ENCODE assay signal across 32 cellular contexts in genomic region chr2:73343992-73344391, GRCh38. TPM values are rescaled to one million over a fixed set of nuclear protein-coding genes. Genes with fewer than 3 reads are reported as not detected.
"Had no signal": no experiment of that assay in that cellular context is flagged by ENCODE, and none has a peak within 500 bp of the region (broad histone marks: within the 10 kb centered on the region; RNA-seq: fewer than 3 reads in every experiment).

No MANE protein-coding gene starts in this region.

- H3K9me3 ChIP-seq: esophagus muscularis mucosa, left lung, lower lobe of right lung, pancreas, prostate gland, upper lobe of left lung, vagina had no signal

- H3K27me3 ChIP-seq: pancreas, upper lobe of left lung, vagina had no signal

- H3K27ac ChIP-seq: esophagus muscularis mucosa, foreskin keratinocyte, left lung, lower lobe of right lung, pancreas, prostate gland, upper lobe of left lung, vagina, VCaP had no signal

- H3K36me3 Mint-ChIP-seq: activated CD4-positive, alpha-beta memory T cell treated with anti-CD3 and anti-CD28 coated beads for 36 hours; naive thymus-derived CD8-positive, alpha-beta T cell; stimulated activated memory B cell treated with anti-CD40 and anti-IgM and Interleukin-4, amounts not matched to agents 10 μg/mL and 1 μg/mL and 100 μg/mL, for 72 hours had no signal

- ATAC-seq: foreskin keratinocyte; left lung; lower lobe of right lung; naive thymus-derived CD8-positive, alpha-beta T cell; pancreas; stimulated activated memory B cell treated with anti-CD40 and anti-IgM and Interleukin-4, amounts not matched to agents 10 μg/mL and 1 μg/mL and 100 μg/mL, for 72 hours; stimulated activated naive CD8-positive, alpha-beta T cell treated with anti-CD3 and anti-CD28 coated beads, Interleukin-15, amount 100 ng/mL, for 72 hours had no signal

- H3K4me2 ChIP-seq: smooth muscle cell had no signal

- FAIRE-seq: bronchial epithelial cell, pancreas had no signal

- H3K36me3 ChIP-seq: esophagus muscularis mucosa, left lung, lower lobe of right lung, pancreas, prostate gland, upper lobe of left lung, vagina had no signal

- H3K9me3 Mint-ChIP-seq: activated CD4-positive, alpha-beta memory T cell treated with anti-CD3 and anti-CD28 coated beads for 36 hours; activated T-helper 1 cell treated with anti-CD3 and anti-CD28 coated beads, Interleukin-12 subunit alpha, Interleukin-12 subunit beta, Interleukin-2, Interleukin-4 antibody, amounts not matched to agents 30 ng/mL and 10 ng/mL and 1 ng/mL, durations not matched to agents 14 hours and 24 hours and 36 hours; central memory CD8-positive, alpha-beta T cell; dendritic cell treated with granulocyte-macrophage colony-stimulating factor and Interleukin-4, amounts not matched to agents 40 ng/mL and 50 ng/mL, for 4 days; naive thymus-derived CD8-positive, alpha-beta T cell; neural crest cell; stimulated activated naive CD8-positive, alpha-beta T cell treated with anti-CD3 and anti-CD28 coated beads, Interleukin-15, amount 100 ng/mL, for 72 hours had no signal

- DNase-seq: activated CD4-positive, alpha-beta memory T cell treated with anti-CD3 and anti-CD28 coated beads for 36 hours; activated CD4-positive, alpha-beta T cell treated with anti-CD3 and anti-CD28 coated beads for 48 hours; activated CD8-positive, alpha-beta memory T cell treated with anti-CD3 and anti-CD28 coated beads, Interleukin-2, amount 50 U/mL, for 4 hours; activated effector memory CD4-positive, alpha-beta T cell treated with anti-CD3 and anti-CD28 coated beads, Interleukin-2, amount 50 U/mL, for 16 hours; activated naive CD4-positive, alpha-beta T cell treated with anti-CD3 and anti-CD28 coated beads, Interleukin-2, amount 50 U/mL, for 16 hours; activated T-cell treated with anti-CD3 and anti-CD28 coated beads, Interleukin-2, amount 50 U/mL, for 1 hour; foreskin keratinocyte; kidney glomerular epithelial cell; left lung; lower lobe of right lung; mesenchymal stem cell; naive thymus-derived CD8-positive, alpha-beta T cell; pancreas; stimulated activated CD4-positive, alpha-beta T cell treated with anti-CD3 and anti-CD28 coated beads, Interleukin-1b, Interleukin-23, amount 100 ng/mL, for 48 hours; stimulated activated CD4-positive, alpha-beta T cell treated with anti-CD3 and anti-CD28 coated beads, Interleukin-4, amount 100 ng/mL, for 4 hours; stimulated activated CD8-positive, alpha-beta memory T cell treated with anti-CD3 and anti-CD28 coated beads, Interleukin-4, amount 100 ng/mL, for 48 hours; stimulated activated naive CD8-positive, alpha-beta T cell treated with anti-CD3 and anti-CD28 coated beads, Interleukin-15, amount 100 ng/mL, for 72 hours; substantia nigra; T-helper 2 cell; upper lobe of left lung had no signal

- H3K4me3 Mint-ChIP-seq: activated CD4-positive, alpha-beta memory T cell treated with anti-CD3 and anti-CD28 coated beads for 36 hours; activated T-helper 1 cell treated with anti-CD3 and anti-CD28 coated beads, Interleukin-12 subunit alpha, Interleukin-12 subunit beta, Interleukin-2, Interleukin-4 antibody, amounts not matched to agents 30 ng/mL and 10 ng/mL and 1 ng/mL, durations not matched to agents 14 hours and 24 hours and 36 hours; central memory CD8-positive, alpha-beta T cell; dendritic cell treated with granulocyte-macrophage colony-stimulating factor and Interleukin-4, amounts not matched to agents 40 ng/mL and 50 ng/mL, for 4 days; naive thymus-derived CD8-positive, alpha-beta T cell; neural crest cell; stimulated activated memory B cell treated with anti-CD40 and anti-IgM and Interleukin-4, amounts not matched to agents 10 μg/mL and 1 μg/mL and 100 μg/mL, for 72 hours; stimulated activated naive CD8-positive, alpha-beta T cell treated with anti-CD3 and anti-CD28 coated beads, Interleukin-15, amount 100 ng/mL, for 72 hours had no signal

- H3K4me1 Mint-ChIP-seq: central memory CD8-positive, alpha-beta T cell; neural crest cell; stimulated activated memory B cell treated with anti-CD40 and anti-IgM and Interleukin-4, amounts not matched to agents 10 μg/mL and 1 μg/mL and 100 μg/mL, for 72 hours; stimulated activated naive CD8-positive, alpha-beta T cell treated with anti-CD3 and anti-CD28 coated beads, Interleukin-15, amount 100 ng/mL, for 72 hours had no signal

- H3K27me3 Mint-ChIP-seq: activated CD4-positive, alpha-beta memory T cell treated with anti-CD3 and anti-CD28 coated beads for 36 hours; stimulated activated naive CD8-positive, alpha-beta T cell treated with anti-CD3 and anti-CD28 coated beads, Interleukin-15, amount 100 ng/mL, for 72 hours had no signal

- H3K27ac Mint-ChIP-seq: activated CD4-positive, alpha-beta memory T cell treated with anti-CD3 and anti-CD28 coated beads for 36 hours; activated T-helper 1 cell treated with anti-CD3 and anti-CD28 coated beads, Interleukin-12 subunit alpha, Interleukin-12 subunit beta, Interleukin-2, Interleukin-4 antibody, amounts not matched to agents 30 ng/mL and 10 ng/mL and 1 ng/mL, durations not matched to agents 14 hours and 24 hours and 36 hours; dendritic cell treated with granulocyte-macrophage colony-stimulating factor and Interleukin-4, amounts not matched to agents 40 ng/mL and 50 ng/mL, for 4 days; naive thymus-derived CD8-positive, alpha-beta T cell; stimulated activated memory B cell treated with anti-CD40 and anti-IgM and Interleukin-4, amounts not matched to agents 10 μg/mL and 1 μg/mL and 100 μg/mL, for 72 hours; stimulated activated naive CD8-positive, alpha-beta T cell treated with anti-CD3 and anti-CD28 coated beads, Interleukin-15, amount 100 ng/mL, for 72 hours had no signal

- H3K4me3 ChIP-seq: esophagus muscularis mucosa, left lung, lower lobe of right lung, pancreas, prostate gland, smooth muscle cell, upper lobe of left lung, vagina had no signal

- H3K4me1 ChIP-seq: esophagus muscularis mucosa, foreskin keratinocyte, left lung, lower lobe of right lung, pancreas, prostate gland, upper lobe of left lung, vagina had no signal

RNA-seq across cellular contexts. Expression of gene EGR4, which starts 50.6 kb away (rescaled TPM):
- total RNA-seq: bronchial epithelial cell; foreskin keratinocyte; glomerular endothelial cell; left lung; lower lobe of right lung; naive thymus-derived CD8-positive, alpha-beta T cell; neural crest cell; vagina had no signal
- polyA plus RNA-seq: foreskin keratinocyte; naive thymus-derived CD8-positive, alpha-beta T cell had no signal
